ENCODE assay signal across 7 cellular contexts in genomic region chr12:80472912-80473500, GRCh38. TPM values are rescaled to one million over a fixed set of nuclear protein-coding genes. Genes with fewer than 3 reads are reported as not detected.
A peak's percentile ranks its signal among the peaks of the same experiment; 100 is the strongest.
DNase-seq lines count a peak whose midpoint lies in the region; ATAC-seq and TF ChIP-seq lines count a peak whose summit lies in the region.

No MANE protein-coding gene starts in this region.

- H3K9me3 ChIP-seq in lower lobe of right lung: no peaks in the 10 kb centered on the region

- H3K27ac ChIP-seq in brain microvascular endothelial cell (peak overlapping the region; percentile 27), lower lobe of right lung (no peak overlapping the region)

- DNase-seq in GM13976 (ENCODE audit: low spot score): peak; percentile 29
- peak; percentile 52 for DNase-seq in NCI-H226
- peak; percentile 76 for DNase-seq in brain microvascular endothelial cell
- DNase-seq in lower lobe of right lung: peak; percentile 19
- DNase-seq in lower leg skin (ENCODE audit: low spot score in 2 of 2): no peak

- 4 to 8% methylated on average over 4 of the region's 4 CpGs for WGBS in lower leg skin, 2 donors

- TF ChIP-seq POLR2A in lower leg skin (IDR thresholded peaks at IDR 0.05): no peak

- H3K36me3 ChIP-seq in brain microvascular endothelial cell (replicated peaks): no peaks in the 10 kb centered on the region
- no peaks in the 10 kb centered on the region for H3K36me3 ChIP-seq in lower lobe of right lung

- H3K27me3 ChIP-seq in brain microvascular endothelial cell (replicated peaks) (no peaks in the 10 kb centered on the region), lower lobe of right lung (ENCODE audit: low read depth) (no peaks in the 10 kb centered on the region)

- in situ Hi-C loops in GM13976 (cut with MboI; ENCODE audit: low sequenced_read_pairs, unreplicated experiment) (no loop called here), brain microvascular endothelial cell (cut with HindIII; ENCODE audit: low pct_ligation_motif_present, low sequenced_read_pairs) (no loop called here)

- H3K4me1 ChIP-seq in lower lobe of right lung: no peaks in the 10 kb centered on the region

- ATAC-seq in HG02798 (IDR thresholded peaks at IDR 0.05; ENCODE audit: poor library complexity, unreplicated experiment) (peak; percentile 73), lower lobe of right lung (peak; percentile 62 to 74), HG03108 (IDR thresholded peaks at IDR 0.05; ENCODE audit: unreplicated experiment) (no peak)

- TF ChIP-seq CTCF in GM13976 (IDR thresholded peaks at IDR 0.05; ENCODE audit: borderline replicate concordance, control extremely low read depth, extremely low read depth, insufficient read depth, missing control alignments) (peak; percentile 35), brain microvascular endothelial cell (IDR thresholded peaks at IDR 0.05; ENCODE audit: low read depth, low read length, missing control alignments) (peak; percentile 66), lower lobe of right lung (IDR thresholded peaks at IDR 0.05) (peak; percentile 11), lower leg skin (IDR thresholded peaks at IDR 0.05) (no peak)

- intact Hi-C loops in lower lobe of right lung (cut with DNase I) (no loop called here), lower leg skin (cut with DNase I; ENCODE audit: low total_unique reads) (no loop called here)

- H3K4me3 ChIP-seq in brain microvascular endothelial cell (ENCODE audit: low read depth, low read length) (no peak overlapping the region), lower lobe of right lung (no peak overlapping the region), lower leg skin (ENCODE audit: low read depth, poor library complexity, severe bottlenecking) (no peak overlapping the region)

RNA-seq across cellular contexts. Expression of gene PTPRQ, which starts 29.0 kb away (rescaled TPM):
- total RNA-seq in lower lobe of right lung (7.8 TPM), lower leg skin (under 1 TPM in 3 of 4 donors, not detected in 1; 0.03 to 0.47 (median 0.08) TPM)

Comparison
In these comparisons a context has a peak if more than half of its experiments do, and no peak if none do; other contexts are left out.
1. DNase-seq: peak in GM13976 (single experiment), NCI-H226 (single experiment), brain microvascular endothelial cell (single experiment) and lower lobe of right lung (single experiment); none in lower leg skin (0 of 2).
2. CTCF ChIP-seq: peak in GM13976 (single experiment), brain microvascular endothelial cell (single experiment) and lower lobe of right lung (single experiment); none in lower leg skin (0 of 3).